In genomic region chr4:8205749-8206611, GRCh38 we compare ENCODE assay signal across 8 cellular contexts.
DNase-seq lines count a peak whose midpoint lies in the region; ATAC-seq and FAIRE-seq lines count a peak whose summit lies in the region.
"Had no signal": no experiment of that assay in that cellular context is flagged by ENCODE, and none has a peak within 500 bp of the region (broad histone marks: within the 10 kb centered on the region; RNA-seq: fewer than 3 reads in every experiment).

No MANE protein-coding gene starts in this region.

- FAIRE-seq in HTR-8/SVneo (lab: Jason Lieb, UNC) = no peak

- peaks cover 18 to 28% of the 10 kb centered on the region in 2 donors for H3K4me1 Mint-ChIP-seq in effector memory CD8-positive, alpha-beta T cell (ENCODE audit: low read depth in 2 of 2)
- peaks cover 70% of the 10 kb centered on the region for H3K4me1 Mint-ChIP-seq in stimulated activated memory B cell treated with anti-CD40 and anti-IgM and Interleukin-4, amounts not matched to agents 10 μg/mL and 1 μg/mL and 100 μg/mL, for 72 hours
- peaks cover 17% of the 10 kb centered on the region for H3K4me1 Mint-ChIP-seq in activated naive CD4-positive, alpha-beta T cell treated with anti-CD3 and anti-CD28 coated beads, Interleukin-2, amount 10 ng/mL, durations not matched to agents 7 days and 5 days

- no peaks in the 10 kb centered on the region for H3K27me3 Mint-ChIP-seq in effector memory CD8-positive, alpha-beta T cell
- H3K27me3 Mint-ChIP-seq in stimulated activated memory B cell treated with anti-CD40 and anti-IgM and Interleukin-4, amounts not matched to agents 10 μg/mL and 1 μg/mL and 100 μg/mL, for 72 hours = no peaks in the 10 kb centered on the region
- peaks cover 6% of the 10 kb centered on the region for H3K27me3 Mint-ChIP-seq in activated naive CD4-positive, alpha-beta T cell treated with anti-CD3 and anti-CD28 coated beads, Interleukin-2, amount 10 ng/mL, durations not matched to agents 7 days and 5 days

- H3K27ac Mint-ChIP-seq in effector memory CD8-positive, alpha-beta T cell = peak overlapping the region; percentile 49 to 59
- H3K27ac Mint-ChIP-seq in stimulated activated memory B cell treated with anti-CD40 and anti-IgM and Interleukin-4, amounts not matched to agents 10 μg/mL and 1 μg/mL and 100 μg/mL, for 72 hours = peak overlapping the region; percentile 62
- no peak overlapping the region for H3K27ac Mint-ChIP-seq in activated naive CD4-positive, alpha-beta T cell treated with anti-CD3 and anti-CD28 coated beads, Interleukin-2, amount 10 ng/mL, durations not matched to agents 7 days and 5 days

- DNase-seq in HPDE6-E6E7 (ENCODE audit: extremely low spot score) = peak; percentile 76
- peak; percentile 40 for DNase-seq in NCI-H2196 treated with DMSO at 0.1 percent for 48 hours (lab: John Stamatoyannopoulos, UW; ENCODE audit: unreplicated experiment)
- no peak for DNase-seq in effector memory CD8-positive, alpha-beta T cell
- no peak for DNase-seq in activated naive CD4-positive, alpha-beta T cell treated with anti-CD3 and anti-CD28 coated beads, Interleukin-2, amount 10 ng/mL, durations not matched to agents 7 days and 5 days
- DNase-seq in HTR-8/SVneo (ENCODE audit: insufficient read length, low spot score) = no peak
- DNase-seq: NK-92 treated with Interleukin-12 subunit alpha and Interleukin-12 subunit beta, amount 100 ng/mL, for 24 hours had no signal

- peaks cover 14% of the 10 kb centered on the region for H3K36me3 Mint-ChIP-seq in effector memory CD8-positive, alpha-beta T cell (ENCODE audit: insufficient read depth)
- peaks cover 67% of the 10 kb centered on the region for H3K36me3 Mint-ChIP-seq in stimulated activated memory B cell treated with anti-CD40 and anti-IgM and Interleukin-4, amounts not matched to agents 10 μg/mL and 1 μg/mL and 100 μg/mL, for 72 hours
- no peaks in the 10 kb centered on the region for H3K36me3 Mint-ChIP-seq in activated naive CD4-positive, alpha-beta T cell treated with anti-CD3 and anti-CD28 coated beads, Interleukin-2, amount 10 ng/mL, durations not matched to agents 7 days and 5 days

- H3K4me3 Mint-ChIP-seq in effector memory CD8-positive, alpha-beta T cell = no peak overlapping the region
- no peak overlapping the region for H3K4me3 Mint-ChIP-seq in stimulated activated memory B cell treated with anti-CD40 and anti-IgM and Interleukin-4, amounts not matched to agents 10 μg/mL and 1 μg/mL and 100 μg/mL, for 72 hours
- H3K4me3 Mint-ChIP-seq in activated naive CD4-positive, alpha-beta T cell treated with anti-CD3 and anti-CD28 coated beads, Interleukin-2, amount 10 ng/mL, durations not matched to agents 7 days and 5 days = no peak overlapping the region

- CTCF ChIA-PET in activated naive CD4-positive, alpha-beta T cell treated with anti-CD3 and anti-CD28 coated beads, Interleukin-2, amount 10 ng/mL, durations not matched to agents 7 days and 5 days (lab: Charles Lee) = no interaction called here

- no peaks in the 10 kb centered on the region for H3K9me3 Mint-ChIP-seq in effector memory CD8-positive, alpha-beta T cell
- no peaks in the 10 kb centered on the region for H3K9me3 Mint-ChIP-seq in stimulated activated memory B cell treated with anti-CD40 and anti-IgM and Interleukin-4, amounts not matched to agents 10 μg/mL and 1 μg/mL and 100 μg/mL, for 72 hours
- H3K9me3 Mint-ChIP-seq in activated naive CD4-positive, alpha-beta T cell treated with anti-CD3 and anti-CD28 coated beads, Interleukin-2, amount 10 ng/mL, durations not matched to agents 7 days and 5 days = no peaks in the 10 kb centered on the region

- ATAC-seq in effector memory CD8-positive, alpha-beta T cell (replicated peaks) = no peak
- ATAC-seq in stimulated activated memory B cell treated with anti-CD40 and anti-IgM and Interleukin-4, amounts not matched to agents 10 μg/mL and 1 μg/mL and 100 μg/mL, for 72 hours = peak; percentile 59
- ATAC-seq in activated CD4-positive, CD25-positive, alpha-beta regulatory T cell treated with anti-CD3 and anti-CD28 coated beads, Interleukin-2, amount 50 U/mL, for 24 hours = no peak

Comparison
In these comparisons a context has a peak if more than half of its experiments do, and no peak if none do; other contexts are left out.
1. DNase-seq: peak in HPDE6-E6E7 (single experiment) and NCI-H2196 treated with DMSO at 0.1 percent for 48 hours (single experiment); none in effector memory CD8-positive, alpha-beta T cell (0 of 3), activated naive CD4-positive, alpha-beta T cell treated with anti-CD3 and anti-CD28 coated beads, Interleukin-2, amount 10 ng/mL, durations not matched to agents 7 days and 5 days (single experiment) and HTR-8/SVneo (single experiment).